ENCODE assay signal across 17 cellular contexts in the genomic region with DNA sequence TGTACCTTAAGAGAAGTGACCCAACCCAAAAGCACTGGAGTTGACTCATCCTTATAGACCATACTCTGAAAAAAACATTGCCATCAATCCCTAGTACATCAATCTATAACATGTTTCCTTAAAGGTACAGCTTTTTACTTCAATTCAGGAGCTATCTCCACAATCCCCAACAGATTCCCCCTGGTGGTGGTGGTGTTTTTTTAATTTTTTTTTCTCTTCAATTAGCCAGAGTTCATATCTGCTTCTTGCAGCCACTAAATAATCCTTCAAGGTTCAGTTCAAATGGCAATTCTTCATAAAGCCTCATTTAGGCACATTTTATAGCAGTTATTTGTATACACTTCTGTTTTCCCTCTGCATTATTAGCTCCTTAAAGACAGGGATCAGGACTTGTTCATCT.
DNase-seq lines count a peak whose midpoint lies in the region; ATAC-seq and TF ChIP-seq lines count a peak whose summit lies in the region.
"Had no signal": no experiment of that assay in that cellular context is flagged by ENCODE, and none has a peak within 500 bp of the region (broad histone marks: within the 10 kb centered on the region; RNA-seq: fewer than 3 reads in every experiment).

No MANE protein-coding gene starts in this region.

- TF ChIP-seq CTCF in GM23338 (conservative IDR thresholded peaks at IDR 0.05; ENCODE audit: low read depth in 2 of 2), result peak in 1 of 2 experiments; percentile 58; a peak in 3 of 4 replicates
- peak; percentile 33 for TF ChIP-seq CTCF in Loucy (conservative IDR thresholded peaks at IDR 0.05; ENCODE audit: low read length)
- peak; percentile 69 for TF ChIP-seq CTCF in endodermal cell (conservative IDR thresholded peaks at IDR 0.05)
- TF ChIP-seq CTCF in neural crest cell (conservative IDR thresholded peaks at IDR 0.05), result peak; percentile 41

- H3K4me1 Mint-ChIP-seq in GM23338 (peaks cover 59% of the 10 kb centered on the region), endodermal cell (peaks cover 48% of the 10 kb centered on the region), neural crest cell (peaks cover 52% of the 10 kb centered on the region)

- no peaks in the 10 kb centered on the region for H3K9me3 ChIP-seq in Loucy (ENCODE audit: insufficient read depth, low read depth, low read length)
- peaks cover 11% of the 10 kb centered on the region for H3K9me3 ChIP-seq in endodermal cell (ENCODE audit: control insufficient read depth, low read length)
- H3K9me3 ChIP-seq: HAP-1 had no signal

- peaks cover 7% of the 10 kb centered on the region for H3K27me3 Mint-ChIP-seq in GM23338 (ENCODE audit: insufficient read depth, low read depth, poor library complexity)
- no peaks in the 10 kb centered on the region for H3K27me3 Mint-ChIP-seq in endodermal cell (ENCODE audit: insufficient read depth)
- no peaks in the 10 kb centered on the region for H3K27me3 Mint-ChIP-seq in neural crest cell (ENCODE audit: low read depth)

- H3K27me3 ChIP-seq in GM23338 (ENCODE audit: insufficient read depth), result no peaks in the 10 kb centered on the region
- H3K27me3 ChIP-seq in Loucy (ENCODE audit: insufficient read depth, low read length, poor library complexity, severe bottlenecking), result no peaks in the 10 kb centered on the region
- no peaks in the 10 kb centered on the region for H3K27me3 ChIP-seq in endodermal cell (ENCODE audit: control insufficient read depth, insufficient read depth, low read length, poor library complexity, severe bottlenecking)

- H3K4me1 ChIP-seq in GM23338 (ENCODE audit: insufficient read depth) (peaks cover 45% of the 10 kb centered on the region), Loucy (ENCODE audit: insufficient read depth, low read length, poor library complexity, severe bottlenecking) (peaks cover 12% of the 10 kb centered on the region), endodermal cell (ENCODE audit: control insufficient read depth, insufficient read depth, low read length) (peaks cover 12% of the 10 kb centered on the region)

- H3K9me3 Mint-ChIP-seq in GM23338 (peaks cover 19% of the 10 kb centered on the region; the same call in 2 of the 3 replicates), endodermal cell (peaks cover 20% of the 10 kb centered on the region), neural crest cell (peaks cover 8% of the 10 kb centered on the region)
- H3K9me3 Mint-ChIP-seq: activated T-helper 2 cell treated with anti-CD3 and anti-CD28 coated beads, Interferon-gamma antibody, Interleukin-2, Interleukin-4, amounts not matched to agents 10 μg/mL and 5 μg/mL and 100 μg/mL, durations not matched to agents 14 hours and 24 hours and 36 hours had no signal

- no peak overlapping the region for H3K27ac Mint-ChIP-seq in GM23338
- H3K27ac Mint-ChIP-seq in endodermal cell, result peak overlapping the region; percentile 48
- H3K27ac Mint-ChIP-seq in neural crest cell (ENCODE audit: unreplicated experiment), result no peak overlapping the region
- H3K27ac Mint-ChIP-seq: activated T-helper 2 cell treated with anti-CD3 and anti-CD28 coated beads, Interferon-gamma antibody, Interleukin-2, Interleukin-4, amounts not matched to agents 10 μg/mL and 5 μg/mL and 100 μg/mL, durations not matched to agents 14 hours and 24 hours and 36 hours had no signal

- H3K4me2 ChIP-seq in GM23338 (peak overlapping the region; percentile 54), Loucy (ENCODE audit: low read depth, low read length, poor library complexity, severe bottlenecking) (no peak overlapping the region)

- H4K20me1 ChIP-seq in GM23338 (replicated peaks; ENCODE audit: insufficient read depth) (no peaks in the 10 kb centered on the region), Loucy (ENCODE audit: insufficient read depth, low read length, poor library complexity, severe bottlenecking) (no peaks in the 10 kb centered on the region)

- 0 out of 2 replicates have a peak overlapping the region, but pooled peaks have one; percentile 30 for H3K27ac ChIP-seq in GM23338 (ENCODE audit: low read depth)
- H3K27ac ChIP-seq in endodermal cell (ENCODE audit: low read depth, low read length), result no peak overlapping the region
- H3K27ac ChIP-seq: coronary artery had no signal

- H3K4me3 Mint-ChIP-seq in GM23338, result no peak overlapping the region
- peak overlapping the region; percentile 11 for H3K4me3 Mint-ChIP-seq in endodermal cell
- no peak overlapping the region for H3K4me3 Mint-ChIP-seq in neural crest cell

- no peaks in the 10 kb centered on the region for H3K36me3 ChIP-seq in GM23338 (ENCODE audit: insufficient read depth)
- no peaks in the 10 kb centered on the region for H3K36me3 ChIP-seq in Loucy (ENCODE audit: insufficient read depth, low read length)
- H3K36me3 ChIP-seq in endodermal cell (ENCODE audit: control insufficient read depth, insufficient read depth, low read length), result no peaks in the 10 kb centered on the region
- H3K36me3 ChIP-seq: HAP-1 had no signal

- ATAC-seq in GM23338, result no peak

- no peaks in the 10 kb centered on the region for H3F3A ChIP-seq in GM23338 (replicated peaks; ENCODE audit: low read depth)
- H3F3A ChIP-seq in Loucy (ENCODE audit: low read depth), result no peaks in the 10 kb centered on the region

- H3K4me3 ChIP-seq in GM23338, result peak overlapping the region; percentile 3; the same call in 1 of the 2 replicates
- no peak overlapping the region for H3K4me3 ChIP-seq in Loucy (ENCODE audit: low read length, poor library complexity, severe bottlenecking)
- H3K4me3 ChIP-seq in endodermal cell (ENCODE audit: low read length), result peak overlapping the region; percentile 26
- H3K4me3 ChIP-seq: coronary artery, HAP-1 had no signal

- H3K79me2 ChIP-seq in GM23338 (replicated peaks; ENCODE audit: insufficient read depth) (no peaks in the 10 kb centered on the region), Loucy (ENCODE audit: insufficient read depth, low read length) (no peaks in the 10 kb centered on the region)

- H3K9me2 ChIP-seq in GM23338 (ENCODE audit: insufficient read depth) (peaks cover 6% of the 10 kb centered on the region; the same call in 1 of the 2 replicates), Loucy (replicated peaks; ENCODE audit: low read depth, low read length) (no peaks in the 10 kb centered on the region)

- H3K9ac ChIP-seq in Loucy (ENCODE audit: low read depth, low read length, poor library complexity, severe bottlenecking), result no peak overlapping the region
- H3K9ac ChIP-seq in endodermal cell (ENCODE audit: extremely low read depth, low read length, poor library complexity, severe bottlenecking), result no peak overlapping the region

- H2AFZ ChIP-seq in GM23338 (no peak overlapping the region), Loucy (ENCODE audit: low read length) (no peak overlapping the region)

- DNase-seq in GM23338 (ENCODE audit: low spot score), result peak; percentile 36
- DNase-seq in endodermal cell, result no peak
- no peak for DNase-seq in neural crest cell (ENCODE audit: low read depth, low spot score)
- DNase-seq in NOMO-1 treated with dmso at 0.1 percent for 144 hours (lab: John Stamatoyannopoulos, UW; ENCODE audit: unreplicated experiment), result no peak
- DNase-seq in SIG-M5 treated with dmso at 0.1 percent for 504 hours (lab: John Stamatoyannopoulos, UW; ENCODE audit: unreplicated experiment), result no peak
- DNase-seq in NOMO-1 treated with DMSO at 0.1 percent for 48 hours (lab: John Stamatoyannopoulos, UW; ENCODE audit: unreplicated experiment), result no peak
- DNase-seq: activated CD4-positive, CD25-positive, alpha-beta regulatory T cell; amniotic stem cell; erythroblast; hippocampal formation; NCI-H2171; stimulated activated CD4-positive, alpha-beta T cell treated with anti-CD3 and anti-CD28 coated beads, Interleukin-2, amount 100 ng/mL, for 48 hours; T-helper 2 cell had no signal

- H3K36me3 Mint-ChIP-seq in GM23338 (ENCODE audit: low read depth) (peaks cover 26% of the 10 kb centered on the region), endodermal cell (ENCODE audit: low read depth) (no peaks in the 10 kb centered on the region), neural crest cell (ENCODE audit: low read depth) (peaks cover 7% of the 10 kb centered on the region)

TF ChIP-seq in GM23338, 12 proteins besides CTCF, POLR2A, EP300 and RAD21 (continues in another document):
- TF ChIP-seq EZH2phosphoT487 (IDR thresholded peaks at IDR 0.05; ENCODE audit: unreplicated experiment), result no peak
